ENCODE assay signal across 24 cellular contexts in genomic region chr1:100107696-100108095, GRCh38.
"Had no signal": no experiment of that assay in that cellular context is flagged by ENCODE, and none has a peak within 500 bp of the region (broad histone marks: within the 10 kb centered on the region; RNA-seq: fewer than 3 reads in every experiment).

No MANE protein-coding gene starts in this region.

- H3K27me3 Mint-ChIP-seq: naive thymus-derived CD4-positive, alpha-beta T cell; progenitor cell of endocrine pancreas; stimulated activated naive B cell treated with anti-CD40 and anti-IgM and Interleukin-4, amounts not matched to agents 10 μg/mL and 1 μg/mL and 100 μg/mL, for 72 hours; stimulated activated naive CD8-positive, alpha-beta T cell treated with anti-CD3 and anti-CD28 coated beads, Interleukin-15, Interleukin-2, amounts not matched to agents 100 ng/mL and 50 ng/mL, for 24 hours had no signal

- H3K27ac Mint-ChIP-seq: naive thymus-derived CD4-positive, alpha-beta T cell; nephron; progenitor cell of endocrine pancreas; stimulated activated naive B cell treated with anti-CD40 and anti-IgM and Interleukin-4, amounts not matched to agents 10 μg/mL and 1 μg/mL and 100 μg/mL, for 72 hours; stimulated activated naive CD8-positive, alpha-beta T cell treated with anti-CD3 and anti-CD28 coated beads, Interleukin-15, Interleukin-2, amounts not matched to agents 100 ng/mL and 50 ng/mL, for 24 hours had no signal

- H3K36me3 ChIP-seq: ovary, right lobe of liver, thoracic aorta had no signal

- H3K9me3 Mint-ChIP-seq: naive thymus-derived CD4-positive, alpha-beta T cell; nephron; stimulated activated naive B cell treated with anti-CD40 and anti-IgM and Interleukin-4, amounts not matched to agents 10 μg/mL and 1 μg/mL and 100 μg/mL, for 72 hours; stimulated activated naive CD8-positive, alpha-beta T cell treated with anti-CD3 and anti-CD28 coated beads, Interleukin-15, Interleukin-2, amounts not matched to agents 100 ng/mL and 50 ng/mL, for 24 hours had no signal

- H3K27ac ChIP-seq: coronary artery, esophagus squamous epithelium, left lung, ovary, right lobe of liver, thoracic aorta, tibial nerve, upper lobe of left lung had no signal

- ATAC-seq: left lung; naive thymus-derived CD4-positive, alpha-beta T cell; right lobe of liver; stimulated activated naive B cell treated with anti-CD40 and anti-IgM and Interleukin-4, amounts not matched to agents 10 μg/mL and 1 μg/mL and 100 μg/mL, for 72 hours had no signal

- DNase-seq: dermis blood vessel endothelial cell; effector memory CD4-positive, alpha-beta T cell; erythroblast; esophagus squamous epithelium; head of caudate nucleus; kidney; left lung; mesendoderm; midbrain; naive thymus-derived CD4-positive, alpha-beta T cell; occipital lobe; ovary; right lobe of liver; small intestine; stimulated activated CD4-positive, alpha-beta T cell treated with anti-CD3 and anti-CD28 coated beads, Interleukin-15, amount 100 ng/mL, for 24 hours; stimulated activated CD4-positive, alpha-beta T cell treated with anti-CD3 and anti-CD28 coated beads, Interleukin-2, amount 100 ng/mL, for 48 hours; stimulated activated naive B cell treated with anti-CD40 and anti-IgM and Interleukin-4, amounts not matched to agents 10 μg/mL and 1 μg/mL and 100 μg/mL, for 72 hours; upper lobe of left lung had no signal

- H3K4me3 ChIP-seq: coronary artery, esophagus squamous epithelium, left lung, ovary, right lobe of liver, thoracic aorta, tibial nerve, upper lobe of left lung had no signal

- H3K4me1 ChIP-seq: esophagus squamous epithelium, left lung, right lobe of liver, tibial nerve, upper lobe of left lung had no signal

- H3K9me3 ChIP-seq: esophagus squamous epithelium, left lung, ovary, right lobe of liver, thoracic aorta, tibial nerve, upper lobe of left lung had no signal

- H3K4me3 Mint-ChIP-seq: naive thymus-derived CD4-positive, alpha-beta T cell; nephron; stimulated activated naive B cell treated with anti-CD40 and anti-IgM and Interleukin-4, amounts not matched to agents 10 μg/mL and 1 μg/mL and 100 μg/mL, for 72 hours; stimulated activated naive CD8-positive, alpha-beta T cell treated with anti-CD3 and anti-CD28 coated beads, Interleukin-15, Interleukin-2, amounts not matched to agents 100 ng/mL and 50 ng/mL, for 24 hours had no signal

- H3K27me3 ChIP-seq: esophagus squamous epithelium, left lung, ovary, right lobe of liver, tibial nerve, upper lobe of left lung had no signal

- H3K4me1 Mint-ChIP-seq: nephron; stimulated activated naive B cell treated with anti-CD40 and anti-IgM and Interleukin-4, amounts not matched to agents 10 μg/mL and 1 μg/mL and 100 μg/mL, for 72 hours had no signal
